ENCODE assay signal across 1 cellular context in the genomic region with DNA sequence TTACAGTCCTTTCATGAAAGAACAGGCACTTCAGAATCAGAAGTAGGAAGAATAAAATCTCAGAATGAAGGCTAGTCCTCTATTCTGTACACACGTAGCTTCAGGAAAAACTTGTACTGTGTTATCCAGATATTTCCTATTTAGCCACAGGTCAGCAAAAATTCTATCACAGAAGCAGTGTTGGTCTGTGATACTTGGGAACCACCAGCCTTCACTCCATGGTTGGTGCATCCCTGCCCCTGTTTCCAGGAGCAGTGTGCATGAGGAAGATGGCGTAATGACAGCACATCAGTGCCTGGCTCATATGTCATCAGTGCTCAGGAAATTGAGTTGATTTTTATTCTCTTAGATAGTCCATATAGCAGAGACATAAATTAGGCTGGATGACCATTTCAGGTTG.
TF ChIP-seq lines count a peak whose summit lies in the region.

No MANE protein-coding gene starts in this region.

TF ChIP-seq in IMR-90, 13 proteins besides CTCF, POLR2A, EP300 and RAD21:
- peak; percentile 49 for TF ChIP-seq MAFK (IDR thresholded peaks at IDR 0.05; ENCODE audit: low read depth, low read length)
- no peak for TF ChIP-seq CHD1 (IDR thresholded peaks at IDR 0.05; ENCODE audit: low read depth, low read length)
- TF ChIP-seq ELK1 (IDR thresholded peaks at IDR 0.05; ENCODE audit: borderline replicate concordance, low read depth, low read length): no peak
- TF ChIP-seq MAZ (IDR thresholded peaks at IDR 0.05; ENCODE audit: borderline replicate concordance, low read depth, low read length): no peak
- TF ChIP-seq CEBPB (IDR thresholded peaks at IDR 0.05; ENCODE audit: low read depth, low read length): peak; percentile 52; the same call in 1 of the 2 replicates
- no peak for TF ChIP-seq RFX5 (IDR thresholded peaks at IDR 0.05; ENCODE audit: low read depth, low read length)
- no peak for TF ChIP-seq SMC3 (IDR thresholded peaks at IDR 0.05; ENCODE audit: low read depth, low read length)
- TF ChIP-seq BHLHE40 (IDR thresholded peaks at IDR 0.05; ENCODE audit: low read depth, low read length): no peak
- no peak for TF ChIP-seq FOS (IDR thresholded peaks at IDR 0.05; ENCODE audit: low read depth, low read length)
- no peak for TF ChIP-seq MXI1 (IDR thresholded peaks at IDR 0.05; ENCODE audit: borderline replicate concordance, low read depth, low read length)
- TF ChIP-seq, protein P1, sequence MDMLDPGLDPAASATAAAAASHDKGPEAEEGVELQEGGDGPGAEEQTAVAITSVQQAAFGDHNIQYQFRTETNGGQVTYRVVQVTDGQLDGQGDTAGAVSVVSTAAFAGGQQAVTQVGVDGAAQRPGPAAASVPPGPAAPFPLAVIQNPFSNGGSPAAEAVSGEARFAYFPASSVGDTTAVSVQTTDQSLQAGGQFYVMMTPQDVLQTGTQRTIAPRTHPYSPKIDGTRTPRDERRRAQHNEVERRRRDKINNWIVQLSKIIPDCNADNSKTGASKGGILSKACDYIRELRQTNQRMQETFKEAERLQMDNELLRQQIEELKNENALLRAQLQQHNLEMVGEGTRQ (IDR thresholded peaks at IDR 0.05; ENCODE audit: low read depth, low read length): no peak
- TF ChIP-seq NFE2L2 (IDR thresholded peaks at IDR 0.05; ENCODE audit: low read depth, low read length): no peak
- no peak for TF ChIP-seq RCOR1 (IDR thresholded peaks at IDR 0.05; ENCODE audit: insufficient replicate concordance, low read length)
